16 cellular contexts compared by ENCODE assay signal in the genomic region with DNA sequence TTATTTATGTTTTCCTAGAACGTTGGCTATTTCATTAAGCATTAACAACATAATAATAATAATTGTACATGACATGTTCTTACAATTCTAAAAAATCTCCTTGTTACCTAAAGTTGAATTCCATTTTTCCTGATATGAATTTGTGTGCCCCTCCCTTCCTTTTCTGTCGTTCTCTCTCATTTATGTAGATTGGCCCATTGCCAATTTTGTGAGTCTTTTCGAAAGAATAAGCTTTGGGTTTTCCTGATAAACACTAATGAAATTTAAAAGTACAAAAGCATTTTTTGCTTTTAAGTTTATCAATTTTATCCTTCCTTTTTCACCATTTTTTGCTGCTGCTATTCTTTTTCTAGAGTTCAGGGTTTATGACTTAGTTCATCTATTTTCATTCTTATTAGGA.
"Had no signal": no experiment of that assay in that cellular context is flagged by ENCODE, and none has a peak within 500 bp of the region (broad histone marks: within the 10 kb centered on the region; RNA-seq: fewer than 3 reads in every experiment).

No MANE protein-coding gene starts in this region.

- DNase-seq: dermis blood vessel endothelial cell; dorsolateral prefrontal cortex; effector CD4-positive, alpha-beta T cell; effector memory CD4-positive, alpha-beta T cell; foreskin keratinocyte; heart left ventricle; hypothalamus; left cardiac atrium; left lung; left ventricle myocardium superior; lower lobe of right lung; mesenchymal stem cell; mucosa of descending colon; naive B cell; naive thymus-derived CD8-positive, alpha-beta T cell had no signal

- ATAC-seq: foreskin keratinocyte; gastroesophageal sphincter; heart left ventricle; left cardiac atrium; left ventricle myocardium superior; mucosa of descending colon; naive thymus-derived CD8-positive, alpha-beta T cell had no signal
